8 cellular contexts compared by ENCODE assay signal in the genomic region with DNA sequence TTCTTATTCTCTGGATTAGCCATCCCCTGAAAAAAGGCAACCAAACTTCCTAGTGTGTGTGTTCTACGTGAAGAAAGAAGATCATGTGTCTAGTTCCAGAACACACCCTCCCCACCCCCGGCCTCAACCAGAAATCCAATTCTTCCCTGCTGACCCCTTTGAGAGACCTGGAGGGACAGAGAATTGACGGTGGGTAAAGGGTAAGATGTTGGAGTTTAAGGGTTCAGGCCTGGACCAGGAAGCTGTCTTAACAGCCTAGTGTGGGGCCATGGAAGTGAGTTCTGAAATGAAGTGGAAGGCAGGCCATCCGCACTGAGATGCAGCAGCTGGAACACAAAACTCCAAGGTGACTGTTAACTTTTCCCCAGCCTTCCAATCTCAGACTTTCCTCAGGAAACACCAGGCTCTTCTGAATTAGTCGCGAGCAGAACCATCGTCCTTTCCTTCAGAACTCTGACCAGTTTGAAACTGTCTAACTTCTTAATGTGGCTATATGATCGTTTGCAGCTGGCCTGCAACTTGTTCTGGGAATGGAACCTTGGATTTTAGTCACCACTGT. TPM values are rescaled to one million over a fixed set of nuclear protein-coding genes. Genes with fewer than 3 reads are reported as not detected.
A peak's percentile ranks its signal among the peaks of the same experiment; 100 is the strongest.
DNase-seq lines count a peak whose midpoint lies in the region; ATAC-seq and TF ChIP-seq lines count a peak whose summit lies in the region.

No MANE protein-coding gene starts in this region.

- H3K27me3 ChIP-seq in H7 (ENCODE audit: control insufficient read depth, insufficient read depth, low read length) (no peaks in the 10 kb centered on the region), heart right ventricle (no peaks in the 10 kb centered on the region), skeletal muscle satellite cell (ENCODE audit: control insufficient read depth, insufficient read depth, low read length) (no peaks in the 10 kb centered on the region)

- H3K4me3 ChIP-seq in H7 (ENCODE audit: insufficient read depth, low read depth, low read length): peak overlapping the region; percentile 86
- H3K4me3 ChIP-seq in heart right ventricle: peak overlapping the region; percentile 69 to 99 (median 82)
- H3K4me3 ChIP-seq in skeletal muscle satellite cell (ENCODE audit: low read length): peak overlapping the region; percentile 91

- H3K36me3 Mint-ChIP-seq in WTC11: peaks cover 42% of the 10 kb centered on the region

- intact Hi-C loops in heart right ventricle (cut with DNase I): no loop called here

- peak overlapping the region; percentile 99 for H3K9ac ChIP-seq in skeletal muscle satellite cell (ENCODE audit: low read depth, low read length)

- CTCF ChIA-PET in WTC11 (lab: Charles Lee): interaction anchor here (1.0 to 1.3 kb wide), 6 partner anchors 19 to 668 kb away, joined by 3 to 5 read pairs (median 4); no protein-coding TSS in a partner anchor

- TF ChIP-seq CTCF in WTC11 (IDR thresholded peaks at IDR 0.05) (no peak), heart right ventricle (IDR thresholded peaks at IDR 0.05) (no peak)

- peaks cover 39% of the 10 kb centered on the region for H3K4me1 Mint-ChIP-seq in WTC11

- no peak for DNase-seq in H7
- DNase-seq in WTC11 (ENCODE audit: low spot score): no peak
- DNase-seq in heart right ventricle: no peak
- no peak for DNase-seq in NCI-H1694 (lab: John Stamatoyannopoulos, UW)
- no peak for DNase-seq in islet precursor cell
- no peak for DNase-seq in DMS114 treated with DMSO at 0.1 percent for 48 hours (lab: John Stamatoyannopoulos, UW; ENCODE audit: unreplicated experiment)

- WGBS in heart right ventricle, 2 donors: 29 to 31% methylated on average over 8 of the region's 8 CpGs

- peak overlapping the region; percentile 91 for H3K4me2 ChIP-seq in skeletal muscle satellite cell (ENCODE audit: low read length)

- H3K4me1 ChIP-seq in heart right ventricle (peaks cover 6 to 64% (median 26%) of the 10 kb centered on the region in 9 donors), skeletal muscle satellite cell (ENCODE audit: control insufficient read depth, insufficient read depth, low read length) (peaks cover 62% of the 10 kb centered on the region)

- H3K27ac ChIP-seq in heart right ventricle: peak overlapping the region in 9 of 10 donors; percentile 75 to 90 (median 84)

- H3K27me3 Mint-ChIP-seq in WTC11 (ENCODE audit: low read depth): no peaks in the 10 kb centered on the region

- POLR2A ChIA-PET in WTC11 (lab: Charles Lee): interaction anchor here (0.6 to 1.2 kb wide), 5 partner anchors 9 to 198 kb away, joined by 3 to 7 read pairs (median 5); a partner anchor contains a TSS

- H3K9me3 ChIP-seq in heart right ventricle (no peaks in the 10 kb centered on the region), skeletal muscle satellite cell (replicated peaks; ENCODE audit: low read length) (no peaks in the 10 kb centered on the region)

- ATAC-seq in WTC11 (no peak), heart right ventricle (peak in 3 of 8 donors; percentile 7 to 19 (median 7)), GM19463 (IDR thresholded peaks at IDR 0.05; ENCODE audit: unreplicated experiment) (no peak)

- H3K9me3 Mint-ChIP-seq in WTC11: no peaks in the 10 kb centered on the region

- peak overlapping the region; percentile 80 for H3K27ac Mint-ChIP-seq in WTC11

- peak overlapping the region; percentile 96 for H3K4me3 Mint-ChIP-seq in WTC11

- H3K36me3 ChIP-seq in H7 (replicated peaks; ENCODE audit: control insufficient read depth, insufficient read depth, low read length) (peaks cover 31% of the 10 kb centered on the region), heart right ventricle (peaks cover 0 to 35% (median 28%) of the 10 kb centered on the region in 9 donors), skeletal muscle satellite cell (ENCODE audit: insufficient read depth, low read length) (peaks cover 39% of the 10 kb centered on the region)

TF ChIP-seq in WTC11, 78 proteins besides CTCF, POLR2A, EP300 and RAD21 (continues in another document):
- TF ChIP-seq CBFB (CRISPR knock-in tag; IDR thresholded peaks at IDR 0.05; ENCODE audit: low read depth): no peak
- TF ChIP-seq, protein P1, sequence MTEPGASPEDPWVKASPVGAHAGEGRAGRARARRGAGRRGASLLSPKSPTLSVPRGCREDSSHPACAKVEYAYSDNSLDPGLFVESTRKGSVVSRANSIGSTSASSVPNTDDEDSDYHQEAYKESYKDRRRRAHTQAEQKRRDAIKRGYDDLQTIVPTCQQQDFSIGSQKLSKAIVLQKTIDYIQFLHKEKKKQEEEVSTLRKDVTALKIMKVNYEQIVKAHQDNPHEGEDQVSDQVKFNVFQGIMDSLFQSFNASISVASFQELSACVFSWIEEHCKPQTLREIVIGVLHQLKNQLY (CRISPR knock-in tag; IDR thresholded peaks at IDR 0.05): no peak
- TF ChIP-seq, protein P2, sequence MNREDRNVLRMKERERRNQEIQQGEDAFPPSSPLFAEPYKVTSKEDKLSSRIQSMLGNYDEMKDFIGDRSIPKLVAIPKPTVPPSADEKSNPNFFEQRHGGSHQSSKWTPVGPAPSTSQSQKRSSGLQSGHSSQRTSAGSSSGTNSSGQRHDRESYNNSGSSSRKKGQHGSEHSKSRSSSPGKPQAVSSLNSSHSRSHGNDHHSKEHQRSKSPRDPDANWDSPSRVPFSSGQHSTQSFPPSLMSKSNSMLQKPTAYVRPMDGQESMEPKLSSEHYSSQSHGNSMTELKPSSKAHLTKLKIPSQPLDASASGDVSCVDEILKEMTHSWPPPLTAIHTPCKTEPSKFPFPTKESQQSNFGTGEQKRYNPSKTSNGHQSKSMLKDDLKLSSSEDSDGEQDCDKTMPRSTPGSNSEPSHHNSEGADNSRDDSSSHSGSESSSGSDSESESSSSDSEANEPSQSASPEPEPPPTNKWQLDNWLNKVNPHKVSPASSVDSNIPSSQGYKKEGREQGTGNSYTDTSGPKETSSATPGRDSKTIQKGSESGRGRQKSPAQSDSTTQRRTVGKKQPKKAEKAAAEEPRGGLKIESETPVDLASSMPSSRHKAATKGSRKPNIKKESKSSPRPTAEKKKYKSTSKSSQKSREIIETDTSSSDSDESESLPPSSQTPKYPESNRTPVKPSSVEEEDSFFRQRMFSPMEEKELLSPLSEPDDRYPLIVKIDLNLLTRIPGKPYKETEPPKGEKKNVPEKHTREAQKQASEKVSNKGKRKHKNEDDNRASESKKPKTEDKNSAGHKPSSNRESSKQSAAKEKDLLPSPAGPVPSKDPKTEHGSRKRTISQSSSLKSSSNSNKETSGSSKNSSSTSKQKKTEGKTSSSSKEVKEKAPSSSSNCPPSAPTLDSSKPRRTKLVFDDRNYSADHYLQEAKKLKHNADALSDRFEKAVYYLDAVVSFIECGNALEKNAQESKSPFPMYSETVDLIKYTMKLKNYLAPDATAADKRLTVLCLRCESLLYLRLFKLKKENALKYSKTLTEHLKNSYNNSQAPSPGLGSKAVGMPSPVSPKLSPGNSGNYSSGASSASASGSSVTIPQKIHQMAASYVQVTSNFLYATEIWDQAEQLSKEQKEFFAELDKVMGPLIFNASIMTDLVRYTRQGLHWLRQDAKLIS (CRISPR knock-in tag; IDR thresholded peaks at IDR 0.05; ENCODE audit: borderline replicate concordance): no peak
- no peak for TF ChIP-seq RORB (CRISPR knock-in tag; IDR thresholded peaks at IDR 0.05)
- no peak for TF ChIP-seq GABPB1 (CRISPR knock-in tag; IDR thresholded peaks at IDR 0.05)
- TF ChIP-seq SOX15 (CRISPR knock-in tag; IDR thresholded peaks at IDR 0.05): no peak
- TF ChIP-seq ZNF138 (CRISPR knock-in tag; conservative IDR thresholded peaks at IDR 0.05): no peak
- TF ChIP-seq JUN (CRISPR knock-in tag; IDR thresholded peaks at IDR 0.05): no peak
- no peak for TF ChIP-seq ZBTB21 (CRISPR knock-in tag; IDR thresholded peaks at IDR 0.05; ENCODE audit: borderline replicate concordance)
- TF ChIP-seq, protein P3, sequence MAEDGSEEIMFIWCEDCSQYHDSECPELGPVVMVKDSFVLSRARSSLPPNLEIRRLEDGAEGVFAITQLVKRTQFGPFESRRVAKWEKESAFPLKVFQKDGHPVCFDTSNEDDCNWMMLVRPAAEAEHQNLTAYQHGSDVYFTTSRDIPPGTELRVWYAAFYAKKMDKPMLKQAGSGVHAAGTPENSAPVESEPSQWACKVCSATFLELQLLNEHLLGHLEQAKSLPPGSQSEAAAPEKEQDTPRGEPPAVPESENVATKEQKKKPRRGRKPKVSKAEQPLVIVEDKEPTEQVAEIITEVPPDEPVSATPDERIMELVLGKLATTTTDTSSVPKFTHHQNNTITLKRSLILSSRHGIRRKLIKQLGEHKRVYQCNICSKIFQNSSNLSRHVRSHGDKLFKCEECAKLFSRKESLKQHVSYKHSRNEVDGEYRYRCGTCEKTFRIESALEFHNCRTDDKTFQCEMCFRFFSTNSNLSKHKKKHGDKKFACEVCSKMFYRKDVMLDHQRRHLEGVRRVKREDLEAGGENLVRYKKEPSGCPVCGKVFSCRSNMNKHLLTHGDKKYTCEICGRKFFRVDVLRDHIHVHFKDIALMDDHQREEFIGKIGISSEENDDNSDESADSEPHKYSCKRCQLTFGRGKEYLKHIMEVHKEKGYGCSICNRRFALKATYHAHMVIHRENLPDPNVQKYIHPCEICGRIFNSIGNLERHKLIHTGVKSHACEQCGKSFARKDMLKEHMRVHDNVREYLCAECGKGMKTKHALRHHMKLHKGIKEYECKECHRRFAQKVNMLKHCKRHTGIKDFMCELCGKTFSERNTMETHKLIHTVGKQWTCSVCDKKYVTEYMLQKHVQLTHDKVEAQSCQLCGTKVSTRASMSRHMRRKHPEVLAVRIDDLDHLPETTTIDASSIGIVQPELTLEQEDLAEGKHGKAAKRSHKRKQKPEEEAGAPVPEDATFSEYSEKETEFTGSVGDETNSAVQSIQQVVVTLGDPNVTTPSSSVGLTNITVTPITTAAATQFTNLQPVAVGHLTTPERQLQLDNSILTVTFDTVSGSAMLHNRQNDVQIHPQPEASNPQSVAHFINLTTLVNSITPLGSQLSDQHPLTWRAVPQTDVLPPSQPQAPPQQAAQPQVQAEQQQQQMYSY (CRISPR knock-in tag; IDR thresholded peaks at IDR 0.05): no peak

RNA-seq across cellular contexts. Expression of a gene that starts 0.8 kb away (rescaled TPM):
- total RNA-seq in H7 (2014; rRNA removed; shearing (Covaris generic)): 3,026 and 3,219 TPM in 2 replicates
- total RNA-seq in WTC11 (2021): 3,135 to 3,488 TPM (median 3,463 TPM) in 3 replicates
- 1,000 to 10,000 TPM; 1,773 to 2,212 (median 2,050) TPM for total RNA-seq in heart right ventricle
- 1,000 to 10,000 TPM; 2,109 to 6,100 TPM for polyA plus RNA-seq in heart right ventricle
- total RNA-seq in skeletal muscle satellite cell (2012; rRNA removed): 984 and 1,810 TPM in 2 replicates
